Comparison of ENCODE assay signal across 12 cellular contexts in genomic region chr16:11114366-11115164, GRCh38.
A peak's percentile ranks its signal among the peaks of the same experiment; 100 is the strongest.
DNase-seq lines count a peak whose midpoint lies in the region; ATAC-seq and TF ChIP-seq lines count a peak whose summit lies in the region.
"Had no signal": no experiment of that assay in that cellular context is flagged by ENCODE, and none has a peak within 500 bp of the region (broad histone marks: within the 10 kb centered on the region; RNA-seq: fewer than 3 reads in every experiment).

No MANE protein-coding gene starts in this region.

- TF ChIP-seq POLR2A in upper lobe of left lung (IDR thresholded peaks at IDR 0.05) = no peak

- CTCF ChIA-PET in activated CD4-positive, alpha-beta T cell treated with anti-CD3 and anti-CD28 coated beads, Interleukin-2, amount 10 ng/mL, durations not matched to agents 7 days and 5 days (lab: Charles Lee) = interaction anchor here (0.5 kb wide), 1 partner anchor 145 kb away, joined by 3 read pairs; no protein-coding TSS in a partner anchor

- peaks cover 12% of the 10 kb centered on the region for H3K9me3 Mint-ChIP-seq in activated CD4-positive, alpha-beta T cell treated with anti-CD3 and anti-CD28 coated beads, Interleukin-2, amount 10 ng/mL, durations not matched to agents 7 days and 5 days

- H3K36me3 Mint-ChIP-seq in activated CD4-positive, alpha-beta T cell treated with anti-CD3 and anti-CD28 coated beads, Interleukin-2, amount 10 ng/mL, durations not matched to agents 7 days and 5 days (ENCODE audit: low read depth) = peaks cover 60% of the 10 kb centered on the region

- H3K9ac ChIP-seq in iPS-20b (ENCODE audit: low read depth, low read length) = 0 out of 2 replicates have a peak overlapping the region, but pooled peaks have one; percentile 2

- peak; percentile 23 for ATAC-seq in upper lobe of right lung
- no peak for ATAC-seq in upper lobe of left lung (ENCODE audit: low FRiP score in 2 of 2)
- ATAC-seq in HG03469 (IDR thresholded peaks at IDR 0.05; ENCODE audit: unreplicated experiment) = no peak
- ATAC-seq: HepG2 had no signal

- no peak for TF ChIP-seq EP300 in upper lobe of left lung (IDR thresholded peaks at IDR 0.05)

- peak overlapping the region; percentile 66 for H3K4me3 Mint-ChIP-seq in activated CD4-positive, alpha-beta T cell treated with anti-CD3 and anti-CD28 coated beads, Interleukin-2, amount 10 ng/mL, durations not matched to agents 7 days and 5 days

- TF ChIP-seq CTCF in upper lobe of right lung (IDR thresholded peaks at IDR 0.05) = no peak
- no peak for TF ChIP-seq CTCF in upper lobe of left lung (IDR thresholded peaks at IDR 0.05)

- intact Hi-C loops in upper lobe of right lung (cut with DNase I) = no loop called here

- H3K4me3 ChIP-seq in iPS-20b (ENCODE audit: low read length) (no peak overlapping the region), upper lobe of right lung (no peak overlapping the region), upper lobe of left lung (no peak overlapping the region)
- H3K4me3 ChIP-seq: thoracic aorta had no signal

- peak overlapping the region; percentile 86 for H3K27ac Mint-ChIP-seq in activated CD4-positive, alpha-beta T cell treated with anti-CD3 and anti-CD28 coated beads, Interleukin-2, amount 10 ng/mL, durations not matched to agents 7 days and 5 days

- 63 to 87% methylated on average over 10 to 15 of the region's 15 CpGs for WGBS in upper lobe of left lung, 2 donors

- H3K9me3 ChIP-seq in iPS-20b (ENCODE audit: insufficient read depth, low read depth, low read length) (no peaks in the 10 kb centered on the region), upper lobe of right lung (no peaks in the 10 kb centered on the region), upper lobe of left lung (peaks cover 0 to 4% (median 0%) of the 10 kb centered on the region in 4 donors)
- H3K9me3 ChIP-seq: thoracic aorta had no signal

- H3K4me1 ChIP-seq in iPS-20b (ENCODE audit: insufficient read depth, low read length) (peaks cover 5% of the 10 kb centered on the region; the same call in 1 of the 2 replicates), upper lobe of right lung (no peaks in the 10 kb centered on the region), upper lobe of left lung (peaks cover 5 to 7% (median 7%) of the 10 kb centered on the region in 4 donors)

- POLR2A ChIA-PET in activated CD4-positive, alpha-beta T cell treated with anti-CD3 and anti-CD28 coated beads, Interleukin-2, amount 10 ng/mL, durations not matched to agents 7 days and 5 days (lab: Charles Lee) = interaction anchor here (0.7 kb wide), 1 partner anchor 89 kb away, joined by 3 read pairs; no protein-coding TSS in a partner anchor

- DNase-seq in activated T-cell treated with anti-CD3 and anti-CD28 coated beads for 24 hours (ENCODE audit: low read depth) = peak; percentile 34
- DNase-seq in activated T-cell treated with anti-CD3 and anti-CD28 coated beads, Interleukin-2, amount 50 U/mL, for 1 hour = no peak
- DNase-seq in activated CD4-positive, alpha-beta T cell treated with anti-CD3 and anti-CD28 coated beads, Interleukin-2, amount 10 ng/mL, durations not matched to agents 7 days and 5 days = peak; percentile 57
- no peak for DNase-seq in upper lobe of right lung
- DNase-seq in upper lobe of left lung = no peak
- no peak for DNase-seq in NCI-H524 treated with DMSO at 0.1 percent for 48 hours (lab: John Stamatoyannopoulos, UW)
- DNase-seq: effector CD8-positive, alpha-beta T cell; NCI-H226 had no signal

- H3K27me3 Mint-ChIP-seq in activated CD4-positive, alpha-beta T cell treated with anti-CD3 and anti-CD28 coated beads, Interleukin-2, amount 10 ng/mL, durations not matched to agents 7 days and 5 days = no peaks in the 10 kb centered on the region

- H3K36me3 ChIP-seq in iPS-20b (ENCODE audit: insufficient read depth, low read depth, low read length) (no peaks in the 10 kb centered on the region), upper lobe of right lung (peaks cover 6% of the 10 kb centered on the region), upper lobe of left lung (no peaks in the 10 kb centered on the region)
- H3K36me3 ChIP-seq: thoracic aorta had no signal

- no peaks in the 10 kb centered on the region for H3K27me3 ChIP-seq in iPS-20b (ENCODE audit: insufficient read depth, low read length)
- H3K27me3 ChIP-seq in upper lobe of right lung = no peaks in the 10 kb centered on the region
- no peaks in the 10 kb centered on the region for H3K27me3 ChIP-seq in upper lobe of left lung

- H3K4me1 Mint-ChIP-seq in activated CD4-positive, alpha-beta T cell treated with anti-CD3 and anti-CD28 coated beads, Interleukin-2, amount 10 ng/mL, durations not matched to agents 7 days and 5 days = peaks cover 51% of the 10 kb centered on the region

- H3K27ac ChIP-seq in iPS-20b (ENCODE audit: low read length) (no peak overlapping the region), upper lobe of right lung (no peak overlapping the region), upper lobe of left lung (peak overlapping the region in 2 of 4 donors; percentile 14 to 35)

Comparison
In these comparisons a context has a peak if more than half of its experiments do, and no peak if none do; other contexts are left out.
1. DNase-seq: peak in activated T-cell treated with anti-CD3 and anti-CD28 coated beads for 24 hours (single experiment) and activated CD4-positive, alpha-beta T cell treated with anti-CD3 and anti-CD28 coated beads, Interleukin-2, amount 10 ng/mL, durations not matched to agents 7 days and 5 days (single experiment); none in activated T-cell treated with anti-CD3 and anti-CD28 coated beads, Interleukin-2, amount 50 U/mL, for 1 hour (single experiment), upper lobe of right lung (single experiment), upper lobe of left lung (0 of 2) and NCI-H524 treated with DMSO at 0.1 percent for 48 hours (single experiment).